In the genomic region with DNA sequence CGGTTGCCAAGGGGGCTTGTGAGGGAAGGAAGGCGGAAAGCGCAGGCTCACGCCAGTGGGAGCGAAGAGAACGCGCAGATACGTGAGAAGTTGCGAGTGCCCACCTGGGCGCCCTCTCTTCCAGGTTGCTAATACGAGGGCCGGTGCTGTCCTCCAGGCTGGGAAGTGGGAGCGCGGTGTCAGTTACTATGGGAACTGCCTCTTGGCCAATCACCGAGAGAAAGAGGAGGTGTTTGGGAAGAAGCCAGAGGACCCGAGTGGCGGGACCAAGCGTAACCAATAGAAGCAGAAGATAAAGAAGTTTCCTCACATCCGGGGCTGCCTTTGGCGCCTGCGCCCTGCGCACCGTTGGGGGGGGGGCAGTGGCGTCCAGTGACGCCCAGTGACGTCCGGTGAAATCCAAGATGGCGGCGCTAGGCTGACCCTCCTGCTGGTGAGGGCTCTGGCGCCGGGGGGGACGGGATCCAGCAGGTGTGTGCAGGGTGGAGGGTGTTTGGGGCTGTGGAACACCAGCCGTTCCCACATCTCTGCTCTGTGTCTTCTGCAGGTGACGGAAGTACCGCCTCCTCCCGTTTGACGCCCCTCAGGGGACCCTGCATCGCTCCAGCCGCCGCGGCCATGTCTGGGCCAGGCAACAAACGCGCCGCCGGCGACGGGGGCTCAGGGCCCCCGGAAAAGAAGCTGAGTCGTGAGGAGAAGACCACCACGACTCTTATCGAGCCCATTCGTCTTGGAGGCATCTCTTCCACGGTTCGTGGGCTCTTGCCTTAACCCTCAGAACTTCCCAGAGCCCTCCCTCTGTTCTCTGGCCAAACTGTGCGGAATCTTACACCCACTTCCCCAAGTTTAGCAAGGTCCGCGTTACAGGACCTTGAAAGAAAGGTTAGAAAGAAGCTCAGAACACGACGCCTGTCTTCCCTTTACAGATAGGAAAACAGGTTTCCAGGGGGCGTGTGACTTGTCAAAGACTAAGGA, we compare ENCODE assay signal across 8 cellular contexts. TPM values are rescaled to one million over a fixed set of nuclear protein-coding genes. Genes with fewer than 3 reads are reported as not detected.
DNase-seq lines count a peak whose midpoint lies in the region; ATAC-seq and TF ChIP-seq lines count a peak whose summit lies in the region.

A gene (minus strand): TSS at position 135 of the 975 bp plus-strand sequence. CDS start 314 bp downstream, outside the sequence.
A gene (plus strand): TSS at position 395 of the 975 bp plus-strand sequence. CDS start 224 bp downstream, at position 619.

- no peaks in the 10 kb centered on the region for H3K27me3 Mint-ChIP-seq in CD4-positive, CD25-positive, alpha-beta regulatory T cell

- no peaks in the 10 kb centered on the region for H3K9me3 Mint-ChIP-seq in CD4-positive, CD25-positive, alpha-beta regulatory T cell

- DNase-seq in CD4-positive, CD25-positive, alpha-beta regulatory T cell = peak; percentile 90 to 95 (median 92)
- peak; percentile 96 for DNase-seq in NCI-H774 (lab: John Stamatoyannopoulos, UW)
- DNase-seq in activated CD4-positive, alpha-beta T cell treated with anti-CD3 and anti-CD28 coated beads, Interleukin-2, amount 50 U/mL, for 48 hours = peak; percentile 90 to 94
- peak; percentile 92 to 98 (median 97) for DNase-seq in dorsolateral prefrontal cortex
- DNase-seq in stimulated activated CD4-positive, alpha-beta T cell treated with anti-CD3 and anti-CD28 coated beads, Interleukin-4, amount 100 ng/mL, for 1 hour = peak; percentile 85

- H3K4me1 ChIP-seq in CD4-positive, CD25-positive, alpha-beta regulatory T cell (ENCODE audit: control insufficient read depth, insufficient read depth, low read length, poor library complexity, severe bottlenecking) = peaks cover 25% of the 10 kb centered on the region
- peaks cover 4 to 29% (median 24%) of the 10 kb centered on the region in 4 donors for H3K4me1 ChIP-seq in liver (ENCODE audit: control insufficient read depth in 4 of 4, insufficient read depth in 4 of 4, low read length in 3 of 4)

- H3K4me3 ChIP-seq in CD4-positive, CD25-positive, alpha-beta regulatory T cell (ENCODE audit: low read depth, low read length) = peak within 1 kb of the TSS; percentile 93
- peak within 1 kb of the TSS; percentile 66 to 99 (median 90) for H3K4me3 ChIP-seq in dorsolateral prefrontal cortex
- peak within 1 kb of the TSS; percentile 78 to 98 (median 92) for H3K4me3 ChIP-seq in liver (ENCODE audit: low read depth in 1 of 3, low read length in 3 of 3)

- peak within 1 kb of the TSS; percentile 94 to 95 (median 95) for H3K27ac Mint-ChIP-seq in CD4-positive, CD25-positive, alpha-beta regulatory T cell

- H3K4me1 Mint-ChIP-seq in CD4-positive, CD25-positive, alpha-beta regulatory T cell = peaks cover 0 to 38% (median 27%) of the 10 kb centered on the region in 4 donors

- peak in 1 of 2 donors; percentile 17 for TF ChIP-seq RAD21 in liver (IDR thresholded peaks at IDR 0.05)

- H3K27ac ChIP-seq in CD4-positive, CD25-positive, alpha-beta regulatory T cell (ENCODE audit: insufficient read depth, low read length, poor library complexity, severe bottlenecking) = peak within 1 kb of the TSS; percentile 81
- H3K27ac ChIP-seq in dorsolateral prefrontal cortex (peak within 1 kb of the TSS in 58 of 59 donors; percentile 36 to 96 (median 86)), liver (ENCODE audit: low read depth in 1 of 2, low read length in 2 of 2) (peak within 1 kb of the TSS; percentile 85 to 91)

- no peaks in the 10 kb centered on the region for H3K9me3 ChIP-seq in CD4-positive, CD25-positive, alpha-beta regulatory T cell (ENCODE audit: control insufficient read depth in 2 of 2, low read length in 2 of 2)
- H3K9me3 ChIP-seq in liver (ENCODE audit: control insufficient read depth in 4 of 4, low read length in 3 of 4) = no peaks in the 10 kb centered on the region

- peaks cover 36% of the 10 kb centered on the region for H3K36me3 ChIP-seq in CD4-positive, CD25-positive, alpha-beta regulatory T cell (ENCODE audit: control insufficient read depth, insufficient read depth, low read length)
- peaks cover 20 to 38% (median 32%) of the 10 kb centered on the region in 4 donors for H3K36me3 ChIP-seq in liver (ENCODE audit: control insufficient read depth in 4 of 4, insufficient read depth in 3 of 4, low read depth in 1 of 4, low read length in 3 of 4)

- under 1% methylated on average over 60 of the region's 60 CpGs for WGBS in liver

- H3K36me3 Mint-ChIP-seq in CD4-positive, CD25-positive, alpha-beta regulatory T cell = peaks cover 11% of the 10 kb centered on the region

- no peaks in the 10 kb centered on the region for H3K27me3 ChIP-seq in CD4-positive, CD25-positive, alpha-beta regulatory T cell (ENCODE audit: control insufficient read depth, insufficient read depth, low read length)
- H3K27me3 ChIP-seq in dorsolateral prefrontal cortex = no peaks in the 10 kb centered on the region
- no peaks in the 10 kb centered on the region for H3K27me3 ChIP-seq in liver (ENCODE audit: control insufficient read depth in 4 of 4, insufficient read depth in 4 of 4, low read length in 3 of 4)

- TF ChIP-seq CTCF in dorsolateral prefrontal cortex (IDR thresholded peaks at IDR 0.05 in 54 of 56, conservative IDR thresholded peaks at IDR 0.05 in 2 of 56; ENCODE audit: low read depth in 1 of 56, partially characterized antibody in 56 of 56) (peak in 33 of 56 donors; percentile 4 to 48 (median 22)), liver (IDR thresholded peaks at IDR 0.05; ENCODE audit: low read depth, low read length, missing input control) (no peak)

- intact Hi-C loops in dorsolateral prefrontal cortex (cut with DNase I) = loop anchor here (1.0 to 10.0 kb wide), 5 partner anchors 13 to 187 kb away; a partner anchor contains a TSS

- peak within 1 kb of the TSS; percentile 95 to 98 for H3K9ac ChIP-seq in liver (ENCODE audit: low read depth in 1 of 2, low read length in 2 of 2)

- ATAC-seq in CD4-positive, CD25-positive, alpha-beta regulatory T cell (ENCODE audit: low read depth in 2 of 2) = peak; percentile 93 to 95
- ATAC-seq in GM19438 (IDR thresholded peaks at IDR 0.05; ENCODE audit: low read depth, unreplicated experiment) (peak; percentile 87), HG03571 (IDR thresholded peaks at IDR 0.05; ENCODE audit: unreplicated experiment) (peak; percentile 80)

- peak within 1 kb of the TSS; percentile 94 to 99 (median 97) for H3K4me3 Mint-ChIP-seq in CD4-positive, CD25-positive, alpha-beta regulatory T cell

TF ChIP-seq in liver, 16 proteins besides CTCF, POLR2A, EP300 and RAD21 (continues in another document):
- no peak for TF ChIP-seq JUND (IDR thresholded peaks at IDR 0.05)
- TF ChIP-seq HNF4G (IDR thresholded peaks at IDR 0.05) = no peak
- TF ChIP-seq, protein P1, sequence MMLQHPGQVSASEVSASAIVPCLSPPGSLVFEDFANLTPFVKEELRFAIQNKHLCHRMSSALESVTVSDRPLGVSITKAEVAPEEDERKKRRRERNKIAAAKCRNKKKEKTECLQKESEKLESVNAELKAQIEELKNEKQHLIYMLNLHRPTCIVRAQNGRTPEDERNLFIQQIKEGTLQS (IDR thresholded peaks at IDR 0.05) = no peak
- TF ChIP-seq FOXA1 (IDR thresholded peaks at IDR 0.05) = no peak
- TF ChIP-seq EGR1 (IDR thresholded peaks at IDR 0.05; ENCODE audit: low read depth in 2 of 2) = no peak
- TF ChIP-seq HNF4A (conservative IDR thresholded peaks at IDR 0.05) = no peak
- peak; percentile 99 for TF ChIP-seq YY1 (IDR thresholded peaks at IDR 0.05)
- TF ChIP-seq FOXA2 (IDR thresholded peaks at IDR 0.05) = no peak
- TF ChIP-seq, protein P2, sequence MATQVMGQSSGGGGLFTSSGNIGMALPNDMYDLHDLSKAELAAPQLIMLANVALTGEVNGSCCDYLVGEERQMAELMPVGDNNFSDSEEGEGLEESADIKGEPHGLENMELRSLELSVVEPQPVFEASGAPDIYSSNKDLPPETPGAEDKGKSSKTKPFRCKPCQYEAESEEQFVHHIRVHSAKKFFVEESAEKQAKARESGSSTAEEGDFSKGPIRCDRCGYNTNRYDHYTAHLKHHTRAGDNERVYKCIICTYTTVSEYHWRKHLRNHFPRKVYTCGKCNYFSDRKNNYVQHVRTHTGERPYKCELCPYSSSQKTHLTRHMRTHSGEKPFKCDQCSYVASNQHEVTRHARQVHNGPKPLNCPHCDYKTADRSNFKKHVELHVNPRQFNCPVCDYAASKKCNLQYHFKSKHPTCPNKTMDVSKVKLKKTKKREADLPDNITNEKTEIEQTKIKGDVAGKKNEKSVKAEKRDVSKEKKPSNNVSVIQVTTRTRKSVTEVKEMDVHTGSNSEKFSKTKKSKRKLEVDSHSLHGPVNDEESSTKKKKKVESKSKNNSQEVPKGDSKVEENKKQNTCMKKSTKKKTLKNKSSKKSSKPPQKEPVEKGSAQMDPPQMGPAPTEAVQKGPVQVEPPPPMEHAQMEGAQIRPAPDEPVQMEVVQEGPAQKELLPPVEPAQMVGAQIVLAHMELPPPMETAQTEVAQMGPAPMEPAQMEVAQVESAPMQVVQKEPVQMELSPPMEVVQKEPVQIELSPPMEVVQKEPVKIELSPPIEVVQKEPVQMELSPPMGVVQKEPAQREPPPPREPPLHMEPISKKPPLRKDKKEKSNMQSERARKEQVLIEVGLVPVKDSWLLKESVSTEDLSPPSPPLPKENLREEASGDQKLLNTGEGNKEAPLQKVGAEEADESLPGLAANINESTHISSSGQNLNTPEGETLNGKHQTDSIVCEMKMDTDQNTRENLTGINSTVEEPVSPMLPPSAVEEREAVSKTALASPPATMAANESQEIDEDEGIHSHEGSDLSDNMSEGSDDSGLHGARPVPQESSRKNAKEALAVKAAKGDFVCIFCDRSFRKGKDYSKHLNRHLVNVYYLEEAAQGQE (IDR thresholded peaks at IDR 0.05) = no peak
- peak in 1 of 2 donors; percentile 90 for TF ChIP-seq GABPA (IDR thresholded peaks at IDR 0.05 in 1 of 2, conservative IDR thresholded peaks at IDR 0.05 in 1 of 2)
- TF ChIP-seq TAF1 (conservative IDR thresholded peaks at IDR 0.05) = no peak
- TF ChIP-seq, protein P3, sequence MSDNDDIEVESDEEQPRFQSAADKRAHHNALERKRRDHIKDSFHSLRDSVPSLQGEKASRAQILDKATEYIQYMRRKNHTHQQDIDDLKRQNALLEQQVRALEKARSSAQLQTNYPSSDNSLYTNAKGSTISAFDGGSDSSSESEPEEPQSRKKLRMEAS (IDR thresholded peaks at IDR 0.05) = no peak
- TF ChIP-seq SP1 (IDR thresholded peaks at IDR 0.05) = peak; percentile 60
- TF ChIP-seq NR2F2 (IDR thresholded peaks at IDR 0.05) = no peak

RNA-seq across cellular contexts. Expression of the first gene that starts in this region (rescaled TPM):
- 1.8 TPM for total RNA-seq in CD4-positive, CD25-positive, alpha-beta regulatory T cell
- 1 to 10 TPM in 1 of 4 donors, under 1 TPM in 2, not detected in 1; 0.23 to 1.5 (median 0.59) TPM for polyA plus RNA-seq in CD4-positive, CD25-positive, alpha-beta regulatory T cell
- total RNA-seq in dorsolateral prefrontal cortex (10 to 100 TPM in 93 of 120 experiments, 1 to 10 TPM in 27; 3.6 to 27.3 (median 12.7) TPM), liver (1 to 10 TPM in 1 of 2 donors, under 1 TPM in 1; 0.33 to 2.7 TPM)
- 1 to 10 TPM in 1 of 2 donors, under 1 TPM in 1; 0.82 to 1.6 TPM for polyA plus RNA-seq in liver

RNA-seq across cellular contexts. Expression of the second gene that starts in this region (rescaled TPM):
- total RNA-seq in CD4-positive, CD25-positive, alpha-beta regulatory T cell = 66.2 TPM
- polyA plus RNA-seq in CD4-positive, CD25-positive, alpha-beta regulatory T cell = 10 to 100 TPM; 19.0 to 26.9 (median 22.9) TPM
- total RNA-seq in dorsolateral prefrontal cortex (100 to 1,000 TPM in 39 of 120 experiments, 10 to 100 TPM in 81; 72.0 to 128 (median 95.4) TPM), liver (10 to 100 TPM; 41.0 to 55.4 TPM)
- polyA plus RNA-seq in liver = 10 to 100 TPM; 25.9 to 27.1 TPM

Comparison
In these comparisons a context has a peak if more than half of its experiments do, and no peak if none do; other contexts are left out.
1. Peak in every context shown above with its lines: DNase-seq, ATAC-seq, H3K4me3 ChIP-seq and H3K27ac ChIP-seq.